In genomic region chr7:73318656-73319204, GRCh38 we compare ENCODE assay signal across 13 cellular contexts. TPM values are rescaled to one million over a fixed set of nuclear protein-coding genes. Genes with fewer than 3 reads are reported as not detected.
DNase-seq lines count a peak whose midpoint lies in the region; ATAC-seq, FAIRE-seq and TF ChIP-seq lines count a peak whose summit lies in the region.
"Not testable (repeated sequence)": the region's sequence is repeated elsewhere in the genome, so short reads cannot be mapped to it uniquely, and the experiment has no call there.
"Had no signal": no experiment of that assay in that cellular context is flagged by ENCODE, and none has a peak within 500 bp of the region (broad histone marks: within the 10 kb centered on the region; RNA-seq: fewer than 3 reads in every experiment).

No MANE protein-coding gene starts in this region.

- H2AFZ ChIP-seq in HCT116 (ENCODE audit: low read depth, low read length, poor library complexity, severe bottlenecking); K562 (ENCODE audit: low read depth, low read length); neural progenitor cell (replicated peaks): not testable (repeated sequence)

- BruUV-seq in HCT116 (replicated peaks; lab: Mats Ljungman, UMichigan); K562 (replicated peaks; lab: Mats Ljungman, UMichigan): not testable (repeated sequence)

- not testable (repeated sequence) for H3K4me3 Mint-ChIP-seq in endodermal cell; neural progenitor cell; stimulated activated naive CD8-positive, alpha-beta T cell treated with anti-CD3 and anti-CD28 coated beads, Interleukin-15, amount 100 ng/mL, for 72 hours

- WGBS in A549 (ENCODE audit: missing lambda C conversion rate): 80% methylated on average over 10 of the region's 18 CpGs
- WGBS in K562 (ENCODE audit: insufficient coverage, low coverage, missing lambda C conversion rate): 7% methylated on average over 11 of the region's 18 CpGs
- 87% methylated on average over 16 of the region's 18 CpGs; no CpG with 5 or more reads in 1 of the 2 experiments for WGBS in endodermal cell (ENCODE audit: insufficient coverage in 1 of 2, insufficient read length in 1 of 2), 2 experiments

- intact Hi-C loops in HCT116 (cut with micrococcal nuclease); K562 (cut with micrococcal nuclease): not testable (repeated sequence)

- not testable (repeated sequence) for H3K9ac ChIP-seq in HCT116 (ENCODE audit: low read length); K562 (ENCODE audit: insufficient read depth in 1 of 2, low read depth in 2 of 2, low read length in 2 of 2); endodermal cell (ENCODE audit: extremely low read depth, low read length, poor library complexity, severe bottlenecking); neural progenitor cell

- H3K27me3 Mint-ChIP-seq in endodermal cell (ENCODE audit: insufficient read depth); neural progenitor cell (ENCODE audit: insufficient read depth, low read depth); stimulated activated naive CD8-positive, alpha-beta T cell treated with anti-CD3 and anti-CD28 coated beads, Interleukin-15, amount 100 ng/mL, for 72 hours: not testable (repeated sequence)

- not testable (repeated sequence) for H3K36me3 ChIP-seq in HCT116 (ENCODE audit: control insufficient read depth in 1 of 2, insufficient read depth in 2 of 2, low read length in 2 of 2); K562 (ENCODE audit: control insufficient read depth, insufficient read depth, low read length); endodermal cell (ENCODE audit: control insufficient read depth, insufficient read depth, low read length); neural progenitor cell

- not testable (repeated sequence) for H3K4me1 ChIP-seq in A549; HCT116 (ENCODE audit: control insufficient read depth in 1 of 2, insufficient read depth in 2 of 2, low read length in 2 of 2); K562 (replicated peaks in 1 of 2; ENCODE audit: control insufficient read depth in 2 of 2, insufficient read depth in 2 of 2, low read length in 2 of 2); endodermal cell (ENCODE audit: control insufficient read depth, insufficient read depth, low read length); neural progenitor cell

- TF ChIP-seq POLR2A in A549 (IDR thresholded peaks at IDR 0.05; ENCODE audit: low read length); HCT116 (IDR thresholded peaks at IDR 0.05; ENCODE audit: borderline replicate concordance, extremely low read depth, insufficient read depth, insufficient read length); K562 (conservative IDR thresholded peaks at IDR 0.05): not testable (repeated sequence)

- not testable (repeated sequence) for H3K4me1 Mint-ChIP-seq in endodermal cell; neural progenitor cell; stimulated activated naive CD8-positive, alpha-beta T cell treated with anti-CD3 and anti-CD28 coated beads, Interleukin-15, amount 100 ng/mL, for 72 hours

- CTCF ChIA-PET in A549 (lab: Yijun Ruan, JAX); HCT116 (lab: Charles Lee); K562 (lab: Yijun Ruan, JAX; ENCODE audit: low intra/inter-chr PET ratio): not testable (repeated sequence)

- H4K20me1 ChIP-seq in HCT116 (ENCODE audit: insufficient read depth); K562 (replicated peaks; ENCODE audit: control insufficient read depth, insufficient read depth, low read length); neural progenitor cell (ENCODE audit: low read depth): not testable (repeated sequence)

- not testable (repeated sequence) for H3K27ac Mint-ChIP-seq in endodermal cell; neural progenitor cell; stimulated activated naive CD8-positive, alpha-beta T cell treated with anti-CD3 and anti-CD28 coated beads, Interleukin-15, amount 100 ng/mL, for 72 hours

- not testable (repeated sequence) for H3K27me3 ChIP-seq in HCT116 (ENCODE audit: insufficient read depth, low read length); endodermal cell (ENCODE audit: control insufficient read depth, insufficient read depth, low read length, poor library complexity, severe bottlenecking); neural progenitor cell
- H3K27me3 ChIP-seq in K562 (ENCODE audit: control insufficient read depth in 2 of 2, insufficient read depth in 2 of 2, low read length in 2 of 2): peaks cover 13 to 51% of the 10 kb centered on the region in 2 experiments; a peak in 4 of 5 replicates

- H3K9me3 ChIP-seq in A549; HCT116 (ENCODE audit: control insufficient read depth in 1 of 2, insufficient read depth in 1 of 2, low read depth in 1 of 2, low read length in 2 of 2); K562 (replicated peaks; ENCODE audit: control insufficient read depth, insufficient read depth, low read depth, low read length); endodermal cell (ENCODE audit: control insufficient read depth, low read length); neural progenitor cell (ENCODE audit: low read depth): not testable (repeated sequence)

- not testable (repeated sequence) for H3K4me3 ChIP-seq in A549; HCT116 (replicated peaks in 1 of 2; ENCODE audit: low read depth in 1 of 2, low read length in 2 of 2); K562; endodermal cell (ENCODE audit: low read length); neural progenitor cell

- FAIRE-seq in A549 (lab: Jason Lieb, UNC); K562 (lab: Jason Lieb, UNC): not testable (repeated sequence)

- TF ChIP-seq CTCF in A549 (IDR thresholded peaks at IDR 0.05): not testable (repeated sequence)
- TF ChIP-seq CTCF in HCT116 (IDR thresholded peaks at IDR 0.05 in 2 of 3, conservative IDR thresholded peaks at IDR 0.05 in 1 of 3; ENCODE audit: borderline replicate concordance in 1 of 3, insufficient read depth in 1 of 3, low read depth in 2 of 3, low read length in 2 of 3): 0 out of 6 replicates have a peak, but pooled peaks of 1 of the 3 experiments have one; percentile 12
- TF ChIP-seq CTCF in K562 (IDR thresholded peaks at IDR 0.05 in 2 of 3, conservative IDR thresholded peaks at IDR 0.05 in 1 of 3; ENCODE audit: insufficient read depth in 2 of 3, low read depth in 1 of 3, low read length in 3 of 3): peak; percentile 18 to 27 (median 22); a peak in 4 of 6 replicates
- TF ChIP-seq CTCF in endodermal cell (conservative IDR thresholded peaks at IDR 0.05): peak; percentile 62
- TF ChIP-seq CTCF in neural progenitor cell (IDR thresholded peaks at IDR 0.05): peak; percentile 11

- H3K36me3 Mint-ChIP-seq in endodermal cell (ENCODE audit: low read depth); neural progenitor cell: not testable (repeated sequence)

- not testable (repeated sequence) for H3K4me2 ChIP-seq in A549; HCT116 (ENCODE audit: low read length); K562 (ENCODE audit: insufficient read depth, low read length); neural progenitor cell

- not testable (repeated sequence) for H3K9me1 ChIP-seq in K562 (ENCODE audit: control insufficient read depth, insufficient read depth, low read length)

- ATAC-seq in A549: peak; percentile 60 to 69
- ATAC-seq in HCT116: peak; percentile 73
- peak; percentile 25; the same call in 2 of the 3 replicates for ATAC-seq in SK-N-SH treated with all-trans-retinoic acid at 6 μM for 48 hours
- ATAC-seq in K562: peak; percentile 89
- peak; percentile 43 for ATAC-seq in stimulated activated naive CD8-positive, alpha-beta T cell treated with anti-CD3 and anti-CD28 coated beads, Interleukin-15, amount 100 ng/mL, for 72 hours

- H3K9me3 Mint-ChIP-seq in endodermal cell; neural progenitor cell; stimulated activated naive CD8-positive, alpha-beta T cell treated with anti-CD3 and anti-CD28 coated beads, Interleukin-15, amount 100 ng/mL, for 72 hours: not testable (repeated sequence)

- RAD21 ChIA-PET in HCT116 (lab: Charles Lee; ENCODE audit: low non-redundant PET in 1 of 2, low total read pairs in 2 of 2, uncharacterized antibody in 2 of 2, unreplicated experiment in 2 of 2): not testable (repeated sequence)

- in situ Hi-C loops in K562 (cut with MboI): loop anchor here (5.0 kb wide), 1 partner anchor 114 kb away; the partner anchor contains the start of gene FZD9

- H3K27ac ChIP-seq in A549; HCT116 (ENCODE audit: low read depth, low read length); K562 (ENCODE audit: extremely low read depth, low read depth, low read length); endodermal cell (ENCODE audit: low read depth, low read length); neural progenitor cell: not testable (repeated sequence)

- not testable (repeated sequence) for H3K9me2 ChIP-seq in HCT116 (ENCODE audit: insufficient read depth)

- H3K79me2 ChIP-seq in HCT116 (ENCODE audit: insufficient read depth, low read length); K562 (ENCODE audit: control insufficient read depth, insufficient read depth, low read length); neural progenitor cell (ENCODE audit: low read depth): not testable (repeated sequence)

- DNase-seq in A549 (ENCODE audit: low read depth in 1 of 2, low spot score in 1 of 2); HCT116 (ENCODE audit: low read depth, low spot score); neural progenitor cell (ENCODE audit: low spot score); stimulated activated naive CD8-positive, alpha-beta T cell treated with anti-CD3 and anti-CD28 coated beads, Interleukin-15, amount 100 ng/mL, for 72 hours: not testable (repeated sequence)
- DNase-seq in K562 (ENCODE audit: extremely low read depth in 1 of 4, low spot score in 3 of 4) (peak in 1 of 4 experiments; percentile 34), endodermal cell (peak; percentile 77), islet precursor cell (peak; percentile 74)

- TF ChIP-seq RAD21 in A549 (conservative IDR thresholded peaks at IDR 0.05 in 1 of 2, IDR thresholded peaks at IDR 0.05 in 1 of 2); HCT116 (IDR thresholded peaks at IDR 0.05; ENCODE audit: low read depth): not testable (repeated sequence)
- TF ChIP-seq RAD21 in K562 (CRISPR knock-in tag; conservative IDR thresholded peaks at IDR 0.05 in 1 of 2, IDR thresholded peaks at IDR 0.05 in 1 of 2): peak in 1 of 2 experiments; percentile 30; a peak in 2 of 4 replicates

- POLR2A ChIA-PET in A549 (lab: Yijun Ruan, JAX); K562 (lab: Yijun Ruan, JAX): not testable (repeated sequence)
- POLR2A ChIA-PET in HCT116 (lab: Charles Lee): interaction anchor here (0.5 kb wide), 1 partner anchor 406 kb away, joined by 3 read pairs; no protein-coding TSS in a partner anchor

- not testable (repeated sequence) for H3F3A ChIP-seq in neural progenitor cell (ENCODE audit: low read depth)

- not testable (repeated sequence) for TF ChIP-seq EP300 in A549 (IDR thresholded peaks at IDR 0.05); K562 (IDR thresholded peaks at IDR 0.05; ENCODE audit: low read length)

RNA-seq across cellular contexts. Expression of gene TRIM50, which starts 9.2 kb away (rescaled TPM):
- polyA plus RNA-seq in A549 (2011; rRNA removed): not detected in 2 replicates
- polyA plus RNA-seq in A549 (2012; cell fraction: cytosol; rRNA removed): 0.01 and 0.03 TPM in 2 replicates
- polyA plus RNA-seq in A549 (2012; cell fraction: nucleus; rRNA removed): 0.08 TPM in 1 of 2 replicates, not detected in the other
- not detected in 3 replicates for polyA plus RNA-seq in A549 (2017; fragmentation: RNase III; extraction: RNeasy Plus Mini Kit Qiagen cat#74134 plus additional on column Dnase treatment)
- not detected in 2 replicates for polyA minus RNA-seq in A549 (2011; rRNA and poly(A)+ RNA removed)
- not detected for total RNA-seq in HCT116 (2021; ENCODE audit: unreplicated experiment)
- 0.04 TPM in 1 of 2 replicates, not detected in the other for polyA plus RNA-seq in HCT116 (2012)
- total RNA-seq in K562 (2011; cell fraction: chromatin; rRNA removed; ENCODE audit: low replicate concordance): not detected in 2 replicates
- total RNA-seq in K562 (2011; cell fraction: nucleolus; rRNA removed): not detected in 2 replicates
- not detected in 2 replicates for total RNA-seq in K562 (2011; cell fraction: nucleoplasm; rRNA removed)
- not detected in 2 replicates for total RNA-seq in K562 (2014; rRNA removed)
- total RNA-seq in K562 (2014; rRNA removed; fragmentation: Illumina TruSeq; extraction: Trizol): not detected in 2 replicates
- total RNA-seq in K562 (2015; rRNA removed; fragmentation: Illumina TruSeq; extraction: Trizol): not detected in 2 replicates
- total RNA-seq in K562 (2021): 0.11 TPM in 1 of 2 replicates, not detected in the other
- polyA plus RNA-seq in K562 (2011; rRNA removed): not detected in 2 replicates
- not detected in 2 replicates for polyA plus RNA-seq in K562 (2011; cell fraction: cytosol; rRNA removed)
- not detected in 2 replicates for polyA plus RNA-seq in K562 (2011; cell fraction: nucleus; rRNA removed)
- 0.04 TPM in 1 of 2 replicates, not detected in the other for polyA plus RNA-seq in K562 (2012)
- polyA plus RNA-seq in K562 (2014; fragmentation: Illumina TruSeq; extraction: Trizol): not detected in 2 replicates
- not detected for polyA plus RNA-seq in K562 (2014; fragmentation: Nextera tagmentation; extraction: Ambion mirVana)
- polyA plus RNA-seq in K562 (2014; rRNA removed): not detected in 2 replicates
- polyA minus RNA-seq in K562 (2011; rRNA and poly(A)+ RNA removed): not detected in 2 replicates
- polyA minus RNA-seq in K562 (2011; cell fraction: cytosol; rRNA and poly(A)+ RNA removed): not detected in 2 replicates
- polyA minus RNA-seq in K562 (2011; cell fraction: nucleus; rRNA and poly(A)+ RNA removed): not detected in 2 replicates
- total RNA-seq in endodermal cell: under 1 TPM; 0.24 to 0.33 TPM
- not detected for polyA plus RNA-seq in endodermal cell (2013, experiment 1 of 2)
- not detected for polyA plus RNA-seq in endodermal cell (2013, experiment 2 of 2)
- total RNA-seq in neural progenitor cell (ENCODE audit: low replicate concordance): not detected in 2 replicates
- total RNA-seq: CD8-positive, alpha-beta memory T cell; GM12878; GM23248 had no signal
- polyA plus RNA-seq: CD14-positive monocyte; CD8-positive, alpha-beta memory T cell; GM12878; GM23248 had no signal

RNA-seq across cellular contexts. Expression of gene FKBP6, which starts 9.2 kb away (rescaled TPM):
- polyA plus RNA-seq in A549 (2011; rRNA removed): 0.04 TPM in 1 of 2 replicates, not detected in the other
- not detected in 2 replicates for polyA plus RNA-seq in A549 (2012; cell fraction: cytosol; rRNA removed)
- polyA plus RNA-seq in A549 (2012; cell fraction: nucleus; rRNA removed): not detected in 2 replicates
- not detected in 3 replicates for polyA plus RNA-seq in A549 (2017; fragmentation: RNase III; extraction: RNeasy Plus Mini Kit Qiagen cat#74134 plus additional on column Dnase treatment)
- not detected in 2 replicates for polyA minus RNA-seq in A549 (2011; rRNA and poly(A)+ RNA removed)
- total RNA-seq in HCT116 (2021; ENCODE audit: unreplicated experiment): not detected
- polyA plus RNA-seq in HCT116 (2012): 0.05 TPM in 1 of 2 replicates, not detected in the other
- total RNA-seq in K562 (2011; cell fraction: chromatin; rRNA removed; ENCODE audit: low replicate concordance): not detected in 2 replicates
- total RNA-seq in K562 (2011; cell fraction: nucleolus; rRNA removed): not detected in 2 replicates
- total RNA-seq in K562 (2011; cell fraction: nucleoplasm; rRNA removed): not detected in 2 replicates
- total RNA-seq in K562 (2014; rRNA removed): not detected in 2 replicates
- total RNA-seq in K562 (2014; rRNA removed; fragmentation: Illumina TruSeq; extraction: Trizol): not detected in 2 replicates
- not detected in 2 replicates for total RNA-seq in K562 (2015; rRNA removed; fragmentation: Illumina TruSeq; extraction: Trizol)
- total RNA-seq in K562 (2021): not detected in 2 replicates
- not detected in 2 replicates for polyA plus RNA-seq in K562 (2011; rRNA removed)
- not detected in 2 replicates for polyA plus RNA-seq in K562 (2011; cell fraction: cytosol; rRNA removed)
- not detected in 2 replicates for polyA plus RNA-seq in K562 (2011; cell fraction: nucleus; rRNA removed)
- polyA plus RNA-seq in K562 (2012): not detected in 2 replicates
- polyA plus RNA-seq in K562 (2014; fragmentation: Illumina TruSeq; extraction: Trizol): not detected in 2 replicates
- not detected for polyA plus RNA-seq in K562 (2014; fragmentation: Nextera tagmentation; extraction: Ambion mirVana)
- polyA plus RNA-seq in K562 (2014; rRNA removed): not detected in 2 replicates
- not detected in 2 replicates for polyA minus RNA-seq in K562 (2011; rRNA and poly(A)+ RNA removed)
- polyA minus RNA-seq in K562 (2011; cell fraction: cytosol; rRNA and poly(A)+ RNA removed): not detected in 2 replicates
- polyA minus RNA-seq in K562 (2011; cell fraction: nucleus; rRNA and poly(A)+ RNA removed): not detected in 2 replicates
- not detected for total RNA-seq in endodermal cell
- not detected for polyA plus RNA-seq in endodermal cell (2013, experiment 1 of 2)
- not detected for polyA plus RNA-seq in endodermal cell (2013, experiment 2 of 2)
- not detected in 2 replicates for total RNA-seq in neural progenitor cell (ENCODE audit: low replicate concordance)
- total RNA-seq: CD4-positive, alpha-beta T cell; CD8-positive, alpha-beta memory T cell; GM12878; GM23248 had no signal
- polyA plus RNA-seq: CD14-positive monocyte; CD8-positive, alpha-beta memory T cell; GM12878; GM23248 had no signal

RNA-seq across cellular contexts. Expression of gene NSUN5, which starts 10.1 kb away (rescaled TPM):
- polyA plus RNA-seq in A549 (2011; rRNA removed) (34.2 and 38.9 TPM in 2 replicates), A549 (2017; fragmentation: RNase III; extraction: RNeasy Plus Mini Kit Qiagen cat#74134 plus additional on column Dnase treatment) (38.3 to 39.0 TPM (median 38.4 TPM) in 3 replicates), K562 (2011; rRNA removed) (36.5 and 46.5 TPM in 2 replicates), K562 (2014; fragmentation: Illumina TruSeq; extraction: Trizol) (43.0 and 65.5 TPM in 2 replicates), K562 (2014; fragmentation: Nextera tagmentation; extraction: Ambion mirVana) (10 to 100 TPM in 1 of 2 experiments, 1 to 10 TPM in 1; 4.7 to 14.9 TPM), K562 (2014; rRNA removed) (81.3 and 83.9 TPM in 2 replicates)
- polyA plus RNA-seq in A549 (2012; cell fraction: cytosol; rRNA removed): 56.2 and 69.2 TPM in 2 replicates
- polyA plus RNA-seq in A549 (2012; cell fraction: nucleus; rRNA removed): 138 and 156 TPM in 2 replicates
- polyA minus RNA-seq in A549 (2011; rRNA and poly(A)+ RNA removed): 34.3 and 48.8 TPM in 2 replicates
- total RNA-seq in HCT116 (2021; ENCODE audit: unreplicated experiment) (70.4 TPM), K562 (2014; rRNA removed) (96.9 and 111 TPM in 2 replicates), K562 (2014; rRNA removed; fragmentation: Illumina TruSeq; extraction: Trizol) (16.5 and 20.8 TPM in 2 replicates), K562 (2015; rRNA removed; fragmentation: Illumina TruSeq; extraction: Trizol) (48.1 and 48.7 TPM in 2 replicates), K562 (2021) (108 and 115 TPM in 2 replicates), endodermal cell (10 to 100 TPM; 40.3 to 42.1 TPM), neural progenitor cell (ENCODE audit: low replicate concordance) (23.3 and 48.6 TPM in 2 replicates)
- polyA plus RNA-seq in HCT116 (2012): 57.6 and 61.6 TPM in 2 replicates
- total RNA-seq in K562 (2011; cell fraction: chromatin; rRNA removed; ENCODE audit: low replicate concordance): 82.1 and 174 TPM in 2 replicates
- 125 and 145 TPM in 2 replicates for total RNA-seq in K562 (2011; cell fraction: nucleolus; rRNA removed)
- 95.5 and 104 TPM in 2 replicates for total RNA-seq in K562 (2011; cell fraction: nucleoplasm; rRNA removed)
- polyA plus RNA-seq in K562 (2011; cell fraction: cytosol; rRNA removed): 42.9 and 123 TPM in 2 replicates
- 130 and 194 TPM in 2 replicates for polyA plus RNA-seq in K562 (2011; cell fraction: nucleus; rRNA removed)
- polyA plus RNA-seq in K562 (2012): 67.9 and 95.0 TPM in 2 replicates
- polyA minus RNA-seq in K562 (2011; rRNA and poly(A)+ RNA removed): 16.3 and 26.7 TPM in 2 replicates
- polyA minus RNA-seq in K562 (2011; cell fraction: cytosol; rRNA and poly(A)+ RNA removed): 28.5 and 41.4 TPM in 2 replicates
- polyA minus RNA-seq in K562 (2011; cell fraction: nucleus; rRNA and poly(A)+ RNA removed): 34.4 and 42.5 TPM in 2 replicates
- 31.3 TPM for polyA plus RNA-seq in endodermal cell (2013, experiment 1 of 2)
- 30.4 TPM for polyA plus RNA-seq in endodermal cell (2013, experiment 2 of 2)

Comparison
In these comparisons a context has a peak if more than half of its experiments do, and no peak if none do; other contexts are left out.
1. ATAC-seq: peak in every context shown above with its lines; median percentile 89 in K562; 73 in HCT116; 64 in A549; 43 in stimulated activated naive CD8-positive, alpha-beta T cell treated with anti-CD3 and anti-CD28 coated beads, Interleukin-15, amount 100 ng/mL, for 72 hours; 25 in SK-N-SH treated with all-trans-retinoic acid at 6 μM for 48 hours.